Comparison of ENCODE assay signal across 26 cellular contexts in genomic region chr3:152421162-152421561, GRCh38.
DNase-seq lines count a peak whose midpoint lies in the region; ATAC-seq lines count a peak whose summit lies in the region.
"Had no signal": no experiment of that assay in that cellular context is flagged by ENCODE, and none has a peak within 500 bp of the region (broad histone marks: within the 10 kb centered on the region; RNA-seq: fewer than 3 reads in every experiment).

No MANE protein-coding gene starts in this region.

- no peak overlapping the region for H3K27ac ChIP-seq in CD4-positive, CD25-positive, alpha-beta regulatory T cell (ENCODE audit: insufficient read depth, low read length, poor library complexity, severe bottlenecking)
- H3K27ac ChIP-seq in CD4-positive, alpha-beta memory T cell (ENCODE audit: low read depth, low read length) = no peak overlapping the region
- peak overlapping the region; percentile 7 for H3K27ac ChIP-seq in naive thymus-derived CD4-positive, alpha-beta T cell (ENCODE audit: low read depth, low read length)
- H3K27ac ChIP-seq: adrenal gland, body of pancreas, epithelial cell of prostate, HL-60, lower lobe of right lung, neural progenitor cell, right atrium auricular region, RWPE1, suprapubic skin had no signal

- H3K4me1 Mint-ChIP-seq in CD4-positive, CD25-positive, alpha-beta regulatory T cell = peaks cover 34 to 87% (median 68%) of the 10 kb centered on the region in 4 donors
- peaks cover 58 to 87% (median 75%) of the 10 kb centered on the region in 4 donors for H3K4me1 Mint-ChIP-seq in CD4-positive, alpha-beta memory T cell
- peaks cover 60% of the 10 kb centered on the region for H3K4me1 Mint-ChIP-seq in activated T-helper 17 cell treated with anti-CD3 and anti-CD28 coated beads, Interleukin-2, amount 50 U/mL, for 72 hours
- H3K4me1 Mint-ChIP-seq in naive thymus-derived CD4-positive, alpha-beta T cell = peaks cover 47 to 84% (median 72%) of the 10 kb centered on the region in 7 donors
- H3K4me1 Mint-ChIP-seq: neural progenitor cell had no signal

- H3K36me3 ChIP-seq in CD4-positive, CD25-positive, alpha-beta regulatory T cell (ENCODE audit: control insufficient read depth, insufficient read depth, low read length) = peaks cover 57% of the 10 kb centered on the region
- H3K36me3 ChIP-seq in CD4-positive, alpha-beta memory T cell (ENCODE audit: insufficient read depth, low read length) = peaks cover 49% of the 10 kb centered on the region
- peaks cover 0 to 55% (median 23%) of the 10 kb centered on the region in 3 experiments for H3K36me3 ChIP-seq in naive thymus-derived CD4-positive, alpha-beta T cell (ENCODE audit: control insufficient read depth in 2 of 3, insufficient read depth in 3 of 3, low read length in 3 of 3)
- H3K36me3 ChIP-seq: neural progenitor cell had no signal

- no peak for DNase-seq in CD4-positive, CD25-positive, alpha-beta regulatory T cell
- DNase-seq in CD4-positive, alpha-beta memory T cell = no peak
- no peak for DNase-seq in naive thymus-derived CD4-positive, alpha-beta T cell
- DNase-seq in OCI-M2 (lab: John Stamatoyannopoulos, UW; ENCODE audit: unreplicated experiment) = no peak
- DNase-seq: adrenal gland; body of pancreas; cerebellar nuclear complex; head of caudate nucleus; Karpas-422; lower lobe of right lung; NCI-H1436; NCI-H2107; NCI-H446 treated with DMSO at 0.1 percent for 48 hours; spleen; stimulated activated CD4-positive, alpha-beta T cell treated with anti-CD3 and anti-CD28 coated beads, Interleukin-2, amount 100 ng/mL, for 48 hours; T-helper 1 cell had no signal

- no peak for ATAC-seq in CD4-positive, CD25-positive, alpha-beta regulatory T cell (ENCODE audit: low read depth in 2 of 2)
- ATAC-seq in activated T-helper 17 cell treated with anti-CD3 and anti-CD28 coated beads, Interleukin-2, amount 50 U/mL, for 72 hours (replicated peaks) = no peak
- ATAC-seq in naive thymus-derived CD4-positive, alpha-beta T cell = no peak
- ATAC-seq in esophagus mucosa (no peak), GM21723 (IDR thresholded peaks at IDR 0.05; ENCODE audit: unreplicated experiment) (no peak)
- ATAC-seq: body of pancreas, lower lobe of right lung had no signal

- H3K27me3 Mint-ChIP-seq in CD4-positive, CD25-positive, alpha-beta regulatory T cell = no peaks in the 10 kb centered on the region
- no peaks in the 10 kb centered on the region for H3K27me3 Mint-ChIP-seq in CD4-positive, alpha-beta memory T cell
- no peaks in the 10 kb centered on the region for H3K27me3 Mint-ChIP-seq in activated T-helper 17 cell treated with anti-CD3 and anti-CD28 coated beads, Interleukin-2, amount 50 U/mL, for 72 hours
- no peaks in the 10 kb centered on the region for H3K27me3 Mint-ChIP-seq in naive thymus-derived CD4-positive, alpha-beta T cell

- intact Hi-C loops in CD4-positive, alpha-beta memory T cell (cut with micrococcal nuclease) = no loop called here
- intact Hi-C loops in naive thymus-derived CD4-positive, alpha-beta T cell (cut with micrococcal nuclease) = no loop called here

- CTCF ChIA-PET in CD4-positive, alpha-beta memory T cell (lab: Charles Lee; ENCODE audit: partially characterized antibody) = interaction anchor here (1.9 kb wide), 1 partner anchor 15 kb away, joined by 4 read pairs; no protein-coding TSS in a partner anchor
- CTCF ChIA-PET in naive thymus-derived CD4-positive, alpha-beta T cell (lab: Charles Lee) = no interaction called here

- H3K36me3 Mint-ChIP-seq in CD4-positive, CD25-positive, alpha-beta regulatory T cell = peaks cover 79% of the 10 kb centered on the region
- peaks cover 87 to 90% of the 10 kb centered on the region in 2 donors for H3K36me3 Mint-ChIP-seq in CD4-positive, alpha-beta memory T cell
- H3K36me3 Mint-ChIP-seq in activated T-helper 17 cell treated with anti-CD3 and anti-CD28 coated beads, Interleukin-2, amount 50 U/mL, for 72 hours (ENCODE audit: low read depth) = peaks cover 100% of the 10 kb centered on the region
- H3K36me3 Mint-ChIP-seq in naive thymus-derived CD4-positive, alpha-beta T cell = peaks cover 44 to 95% (median 92%) of the 10 kb centered on the region in 5 donors

- peak overlapping the region in 2 of 3 donors; percentile 20 to 85 for H3K27ac Mint-ChIP-seq in CD4-positive, CD25-positive, alpha-beta regulatory T cell
- peak overlapping the region in 6 of 7 donors; percentile 15 to 91 (median 70) for H3K27ac Mint-ChIP-seq in CD4-positive, alpha-beta memory T cell
- peak overlapping the region; percentile 68 for H3K27ac Mint-ChIP-seq in activated T-helper 17 cell treated with anti-CD3 and anti-CD28 coated beads, Interleukin-2, amount 50 U/mL, for 72 hours
- peak overlapping the region in 8 of 9 donors; percentile 75 to 86 (median 81) for H3K27ac Mint-ChIP-seq in naive thymus-derived CD4-positive, alpha-beta T cell
- H3K27ac Mint-ChIP-seq: neural progenitor cell had no signal

- H3K4me1 ChIP-seq in CD4-positive, CD25-positive, alpha-beta regulatory T cell (ENCODE audit: control insufficient read depth, insufficient read depth, low read length, poor library complexity, severe bottlenecking) = peaks cover 11% of the 10 kb centered on the region
- peaks cover 66% of the 10 kb centered on the region for H3K4me1 ChIP-seq in CD4-positive, alpha-beta memory T cell (ENCODE audit: insufficient read depth, low read length)
- H3K4me1 ChIP-seq in naive thymus-derived CD4-positive, alpha-beta T cell (ENCODE audit: control insufficient read depth in 2 of 2, insufficient read depth in 2 of 2, low read length in 2 of 2) = peaks cover 12 to 13% of the 10 kb centered on the region in 2 donors
- H3K4me1 ChIP-seq: body of pancreas, neural progenitor cell, suprapubic skin had no signal

- no peaks in the 10 kb centered on the region for H3K27me3 ChIP-seq in CD4-positive, CD25-positive, alpha-beta regulatory T cell (ENCODE audit: control insufficient read depth, insufficient read depth, low read length)
- no peaks in the 10 kb centered on the region for H3K27me3 ChIP-seq in CD4-positive, alpha-beta memory T cell (ENCODE audit: insufficient read depth, low read length)
- H3K27me3 ChIP-seq in naive thymus-derived CD4-positive, alpha-beta T cell (ENCODE audit: control insufficient read depth in 2 of 2, insufficient read depth in 2 of 2, low read length in 2 of 2) = no peaks in the 10 kb centered on the region
- H3K27me3 ChIP-seq: adrenal gland, body of pancreas, neural progenitor cell, right atrium auricular region, spleen, suprapubic skin had no signal

- peaks cover 0 to 14% (median 4%) of the 10 kb centered on the region in 7 donors for H3K9me3 Mint-ChIP-seq in CD4-positive, CD25-positive, alpha-beta regulatory T cell
- H3K9me3 Mint-ChIP-seq in CD4-positive, alpha-beta memory T cell = peaks cover 0 to 25% (median 7%) of the 10 kb centered on the region in 8 donors
- peaks cover 13% of the 10 kb centered on the region for H3K9me3 Mint-ChIP-seq in activated T-helper 17 cell treated with anti-CD3 and anti-CD28 coated beads, Interleukin-2, amount 50 U/mL, for 72 hours
- H3K9me3 Mint-ChIP-seq in naive thymus-derived CD4-positive, alpha-beta T cell = peaks cover 8 to 54% (median 23%) of the 10 kb centered on the region in 11 donors

- H3K4me3 Mint-ChIP-seq in CD4-positive, CD25-positive, alpha-beta regulatory T cell = peak overlapping the region in 1 of 4 donors; percentile 7
- H3K4me3 Mint-ChIP-seq in CD4-positive, alpha-beta memory T cell = peak overlapping the region in 5 of 8 donors; percentile 17 to 66 (median 51)
- peak overlapping the region; percentile 26 for H3K4me3 Mint-ChIP-seq in activated T-helper 17 cell treated with anti-CD3 and anti-CD28 coated beads, Interleukin-2, amount 50 U/mL, for 72 hours
- H3K4me3 Mint-ChIP-seq in naive thymus-derived CD4-positive, alpha-beta T cell = peak overlapping the region in 7 of 10 donors; percentile 25 to 65 (median 35)
- H3K4me3 Mint-ChIP-seq: CD14-positive monocyte, neural progenitor cell had no signal

- no peaks in the 10 kb centered on the region for H3K9me3 ChIP-seq in CD4-positive, CD25-positive, alpha-beta regulatory T cell (ENCODE audit: control insufficient read depth in 2 of 2, low read length in 2 of 2)
- no peaks in the 10 kb centered on the region for H3K9me3 ChIP-seq in CD4-positive, alpha-beta memory T cell (ENCODE audit: control insufficient read depth in 1 of 2, low read length in 2 of 2)
- peaks cover 0 to 20% (median 0%) of the 10 kb centered on the region in 3 experiments for H3K9me3 ChIP-seq in naive thymus-derived CD4-positive, alpha-beta T cell (ENCODE audit: control insufficient read depth in 2 of 3, low read length in 3 of 3)
- H3K9me3 ChIP-seq: adrenal gland, lower lobe of right lung, right atrium auricular region, suprapubic skin had no signal

- POLR2A ChIA-PET in CD4-positive, alpha-beta memory T cell (lab: Charles Lee; ENCODE audit: partially characterized antibody) = no interaction called here
- POLR2A ChIA-PET in naive thymus-derived CD4-positive, alpha-beta T cell (lab: Charles Lee) = interaction anchor here (0.6 to 1.2 kb wide), 3 partner anchors 11 to 97 kb away, joined by 3 to 4 read pairs (median 3); no protein-coding TSS in a partner anchor

- H3K4me3 ChIP-seq in CD4-positive, CD25-positive, alpha-beta regulatory T cell (ENCODE audit: low read depth, low read length) = no peak overlapping the region
- no peak overlapping the region for H3K4me3 ChIP-seq in CD4-positive, alpha-beta memory T cell (ENCODE audit: low read length in 2 of 2)
- no peak overlapping the region for H3K4me3 ChIP-seq in naive thymus-derived CD4-positive, alpha-beta T cell (ENCODE audit: low read length)
- H3K4me3 ChIP-seq: adrenal gland, body of pancreas, lower lobe of right lung, neural progenitor cell, right atrium auricular region, spleen, suprapubic skin had no signal
